Comparison of ENCODE assay signal across 7 cellular contexts in genomic region chr2:237743561-237744269, GRCh38. TPM values are rescaled to one million over a fixed set of nuclear protein-coding genes. Genes with fewer than 3 reads are reported as not detected.
DNase-seq lines count a peak whose midpoint lies in the region; ATAC-seq, FAIRE-seq and TF ChIP-seq lines count a peak whose summit lies in the region.

No MANE protein-coding gene starts in this region.

- 0 out of 2 replicates have a peak, but pooled peaks have one; percentile 18 for TF ChIP-seq POLR2A in GM12892 (IDR thresholded peaks at IDR 0.05; ENCODE audit: low read depth, low read length)

- TF ChIP-seq CTCF in foreskin keratinocyte (conservative IDR thresholded peaks at IDR 0.05) (peak; percentile 30), smooth muscle cell (IDR thresholded peaks at IDR 0.05; ENCODE audit: borderline replicate concordance, insufficient read depth, poor library complexity, severe bottlenecking) (peak; percentile 28)

- H3K36me3 ChIP-seq in smooth muscle cell (ENCODE audit: low read depth): no peaks in the 10 kb centered on the region

- peaks cover 19% of the 10 kb centered on the region for H3K36me3 Mint-ChIP-seq in T-cell
- peaks cover 10% of the 10 kb centered on the region for H3K36me3 Mint-ChIP-seq in activated T-cell treated with anti-CD3 and anti-CD28 coated beads, Interleukin-2, amount 50 U/mL, for 4 hours (ENCODE audit: insufficient read depth)

- no peaks in the 10 kb centered on the region for H3K9me3 Mint-ChIP-seq in T-cell
- no peaks in the 10 kb centered on the region for H3K9me3 Mint-ChIP-seq in activated T-cell treated with anti-CD3 and anti-CD28 coated beads, Interleukin-2, amount 50 U/mL, for 4 hours

- H3K27me3 ChIP-seq in foreskin keratinocyte (no peaks in the 10 kb centered on the region), smooth muscle cell (ENCODE audit: low read depth) (no peaks in the 10 kb centered on the region)

- H3K4me1 ChIP-seq in foreskin keratinocyte (no peaks in the 10 kb centered on the region), smooth muscle cell (ENCODE audit: low read depth) (peaks cover 6% of the 10 kb centered on the region)

- H3K27ac ChIP-seq in foreskin keratinocyte (no peak overlapping the region), smooth muscle cell (ENCODE audit: low read depth) (no peak overlapping the region)

- peaks cover 20% of the 10 kb centered on the region for H3K79me2 ChIP-seq in smooth muscle cell (ENCODE audit: low read depth)

- WGBS in smooth muscle cell (ENCODE audit: low lambda C conversion rate): 71% methylated on average over 12 of the region's 12 CpGs

- CTCF ChIA-PET in T-cell (lab: Charles Lee): interaction anchor here (0.6 to 6.2 kb wide), 10 partner anchors 42 to 231 kb away, joined by 3 to 90 read pairs (median 7); no protein-coding TSS in a partner anchor

- no peak overlapping the region for H2AFZ ChIP-seq in smooth muscle cell (ENCODE audit: low read depth)

- no peaks in the 10 kb centered on the region for H3K27me3 Mint-ChIP-seq in T-cell
- no peaks in the 10 kb centered on the region for H3K27me3 Mint-ChIP-seq in activated T-cell treated with anti-CD3 and anti-CD28 coated beads, Interleukin-2, amount 50 U/mL, for 4 hours (ENCODE audit: low read depth)

- POLR2A ChIA-PET in T-cell (lab: Charles Lee): interaction anchor here in 1 of 2 donors (1.0 kb wide), 1 partner anchor 70 kb away, joined by 3 read pairs; no protein-coding TSS in a partner anchor

- H3F3A ChIP-seq in smooth muscle cell (ENCODE audit: low read depth): no peaks in the 10 kb centered on the region

- peaks cover 38 to 53% (median 47%) of the 10 kb centered on the region in 3 donors for H3K4me1 Mint-ChIP-seq in T-cell
- peaks cover 40% of the 10 kb centered on the region for H3K4me1 Mint-ChIP-seq in activated T-cell treated with anti-CD3 and anti-CD28 coated beads, Interleukin-2, amount 50 U/mL, for 4 hours (ENCODE audit: low read depth)

- peak overlapping the region; percentile 78 to 90 for H3K27ac Mint-ChIP-seq in T-cell

- no peaks in the 10 kb centered on the region for H3K9me3 ChIP-seq in smooth muscle cell (replicated peaks; ENCODE audit: low read depth)

- peaks cover 58% of the 10 kb centered on the region for H4K20me1 ChIP-seq in smooth muscle cell (ENCODE audit: low read depth)

- ATAC-seq in T-cell (replicated peaks in 1 of 4) (peak in 1 of 4 experiments; percentile 10), foreskin keratinocyte (peak; percentile 33), HG03139 (IDR thresholded peaks at IDR 0.05; ENCODE audit: unreplicated experiment) (no peak)
- no peak for ATAC-seq in activated T-cell treated with anti-CD3 and anti-CD28 coated beads, Interleukin-2, amount 50 U/mL, for 4 hours

- H3K4me2 ChIP-seq in smooth muscle cell: no peak overlapping the region

- H3K4me3 ChIP-seq in smooth muscle cell: no peak overlapping the region

- no peak overlapping the region for H3K4me3 Mint-ChIP-seq in T-cell
- H3K4me3 Mint-ChIP-seq in activated T-cell treated with anti-CD3 and anti-CD28 coated beads, Interleukin-2, amount 50 U/mL, for 4 hours: no peak overlapping the region

- FAIRE-seq in GM12892 (lab: Jason Lieb, UNC): peak; percentile 5

- DNase-seq in GM12892 (ENCODE audit: insufficient read length) (no peak), T-cell (no peak), foreskin keratinocyte (peak in 1 of 2 donors; percentile 26), smooth muscle cell (lab: John Stamatoyannopoulos, UW; ENCODE audit: unreplicated experiment) (no peak), G401 (ENCODE audit: low spot score) (no peak)
- no peak for DNase-seq in activated T-cell treated with anti-CD3 and anti-CD28 coated beads, Interleukin-2, amount 50 U/mL, for 4 hours

- H3K9ac ChIP-seq in smooth muscle cell (ENCODE audit: low read depth): no peak overlapping the region

- in situ Hi-C loops in G401 (cut with HindIII; ENCODE audit: low sequenced_read_pairs): no loop called here

RNA-seq across cellular contexts. Expression of gene RBM44, which starts 54.9 kb away (rescaled TPM):
- polyA plus RNA-seq in GM12892 (2012; ENCODE audit: missing spikeins): 1.0 TPM
- total RNA-seq in T-cell: 1 to 10 TPM in 2 of 5 donors, under 1 TPM in 3; 0.53 to 2.8 (median 0.98) TPM
- 0.07 and 0.14 TPM in 2 replicates for total RNA-seq in foreskin keratinocyte
- polyA plus RNA-seq in foreskin keratinocyte: 0.01 and 0.04 TPM in 2 replicates
- total RNA-seq in smooth muscle cell: 1.2 and 1.4 TPM in 2 replicates
- 0.15 and 0.95 TPM in 2 replicates for polyA plus RNA-seq in smooth muscle cell
- total RNA-seq in G401 (2014; rRNA removed; shearing (Covaris generic)): 0.10 and 0.25 TPM in 2 replicates
- total RNA-seq in activated T-cell treated with anti-CD3 and anti-CD28 coated beads, Interleukin-2, amount 50 U/mL, for 4 hours: under 1 TPM; 0.33 to 0.69 (median 0.68) TPM
